8 cellular contexts compared by ENCODE assay signal in genomic region chr2:28821295-28821958, GRCh38. TPM values are rescaled to one million over a fixed set of nuclear protein-coding genes. Genes with fewer than 3 reads are reported as not detected.
A peak's percentile ranks its signal among the peaks of the same experiment; 100 is the strongest.
DNase-seq lines count a peak whose midpoint lies in the region; ATAC-seq and TF ChIP-seq lines count a peak whose summit lies in the region.

No MANE protein-coding gene starts in this region.

- DNase-seq in NCI-H2029 treated with DMSO at 0.1 percent for 48 hours (lab: John Stamatoyannopoulos, UW) (peak; percentile 9), NCI-H2029 (lab: John Stamatoyannopoulos, UW) (no peak), M059J (ENCODE audit: low read depth) (peak; percentile 56), SW480 (ENCODE audit: low spot score) (peak; percentile 66), astrocyte of the cerebellum (ENCODE audit: low read depth) (peak; percentile 47), iPS-NIHi11 (ENCODE audit: low spot score) (peak; percentile 49)
- peak in 3 of 4 experiments; percentile 43 to 53 (median 44) for DNase-seq in stimulated activated CD4-positive, alpha-beta T cell treated with anti-CD3 and anti-CD28 coated beads, Interleukin-1b, Interleukin-23, amount 100 ng/mL, for 24 hours (ENCODE audit: low read depth in 4 of 4, low spot score in 1 of 4)

- TF ChIP-seq CTCF in astrocyte of the cerebellum (IDR thresholded peaks at IDR 0.05; ENCODE audit: low read depth, low read length, missing control alignments), result peak; percentile 45

- no peak overlapping the region for H3K4me3 ChIP-seq in astrocyte of the cerebellum (ENCODE audit: low read depth, low read length)

- in situ Hi-C loops in astrocyte of the cerebellum (cut with HindIII; ENCODE audit: low sequenced_read_pairs), result no loop called here

- no peak for ATAC-seq in HG02678 (IDR thresholded peaks at IDR 0.05; ENCODE audit: unreplicated experiment)

RNA-seq across cellular contexts. Expression of gene SPDYA, which starts 10.8 kb away (rescaled TPM):
- 0.12 and 0.37 TPM in 2 replicates for total RNA-seq in M059J (2014; rRNA removed; shearing (Covaris generic))

RNA-seq across cellular contexts. Expression of gene TRMT61B, which starts 48.7 kb away (rescaled TPM):
- total RNA-seq in M059J (2014; rRNA removed; shearing (Covaris generic)), result 12.2 and 18.2 TPM in 2 replicates
